In genomic region chr3:169966951-169967915, GRCh38 we compare ENCODE assay signal across 8 cellular contexts. TPM values are rescaled to one million over a fixed set of nuclear protein-coding genes. Genes with fewer than 3 reads are reported as not detected.
DNase-seq lines count a peak whose midpoint lies in the region; ATAC-seq, FAIRE-seq and TF ChIP-seq lines count a peak whose summit lies in the region.

No MANE protein-coding gene starts in this region.

- no peaks in the 10 kb centered on the region for H3K27me3 ChIP-seq in HUES64 (ENCODE audit: insufficient read depth, low read length)
- no peaks in the 10 kb centered on the region for H3K27me3 ChIP-seq in SJSA1 (replicated peaks)

- H3K36me3 ChIP-seq in HUES64 (ENCODE audit: insufficient read depth, low read length): peaks cover 26% of the 10 kb centered on the region
- peaks cover 23% of the 10 kb centered on the region for H3K36me3 ChIP-seq in SJSA1

- H3K9ac ChIP-seq in HUES64 (ENCODE audit: low read depth, low read length): peak overlapping the region; percentile 89

- H3K27ac ChIP-seq in HUES64 (ENCODE audit: low read depth, low read length) (peak overlapping the region; percentile 81), SJSA1 (peak overlapping the region; percentile 78), angular gyrus (ENCODE audit: low read depth, low read length) (peak overlapping the region; percentile 95)

- DNase-seq in DMS114 treated with DMSO at 0.1 percent for 48 hours (lab: John Stamatoyannopoulos, UW; ENCODE audit: unreplicated experiment): peak; percentile 16
- DNase-seq in SJSA1 (ENCODE audit: low read depth in 1 of 2, low spot score in 2 of 2): peak; percentile 48 to 52
- DNase-seq in left cardiac atrium: peak; percentile 66
- DNase-seq in posterior cingulate gyrus: peak in 7 of 10 donors; percentile 11 to 88 (median 37)
- no peak for DNase-seq in D721Med (ENCODE audit: insufficient read length, low spot score)

- peak overlapping the region; percentile 96 for H3K4me3 ChIP-seq in HUES64 (ENCODE audit: low read length)
- peak overlapping the region; percentile 81 for H3K4me3 ChIP-seq in SJSA1

- no peaks in the 10 kb centered on the region for H3K9me3 ChIP-seq in HUES64 (ENCODE audit: insufficient read depth, low read depth, low read length)
- H3K9me3 ChIP-seq in SJSA1 (replicated peaks): no peaks in the 10 kb centered on the region

- TF ChIP-seq CTCF in D721Med (IDR thresholded peaks at IDR 0.05; ENCODE audit: insufficient read depth, missing control alignments): no peak

- ATAC-seq in GM21526 (IDR thresholded peaks at IDR 0.05; ENCODE audit: low FRiP score, unreplicated experiment) (peak; percentile 35), left cardiac atrium (peak; percentile 80 to 88)

- 5% methylated on average over 43 of the region's 44 CpGs for WGBS in HUES64

- intact Hi-C loops in left cardiac atrium (cut with DNase I): loop anchor here in 1 of 2 donors (2.0 to 5.0 kb wide), 2 partner anchors 102 to 205 kb away; no protein-coding TSS in a partner anchor
- intact Hi-C loops in posterior cingulate gyrus (cut with DNase I): loop anchor here (2.0 to 10.0 kb wide), 3 partner anchors 105 to 214 kb away; partner anchors contain the start of genes MYNN and PHC3

- H3K4me1 ChIP-seq in HUES64 (ENCODE audit: insufficient read depth, low read length) (peaks cover 23% of the 10 kb centered on the region), SJSA1 (replicated peaks) (peaks cover 10% of the 10 kb centered on the region)

- no peak for FAIRE-seq in D721Med (lab: Jason Lieb, UNC)

RNA-seq across cellular contexts. Expression of gene SEC62, which starts 0.6 kb away (rescaled TPM):
- polyA plus RNA-seq in HUES64 (2013, experiment 1 of 2): 36.4 TPM
- 44.9 TPM for polyA plus RNA-seq in HUES64 (2013, experiment 2 of 2)
- 30.8 and 39.3 TPM in 2 replicates for total RNA-seq in SJSA1 (2014; rRNA removed; shearing (Covaris generic))
- total RNA-seq in left cardiac atrium: 100 to 1,000 TPM in 1 of 2 donors, 10 to 100 TPM in 1; 94.4 to 101 TPM

RNA-seq across cellular contexts. Expression of gene SAMD7, which starts 55.9 kb away (rescaled TPM):
- not detected for polyA plus RNA-seq in HUES64 (2013, experiment 1 of 2)
- not detected for polyA plus RNA-seq in HUES64 (2013, experiment 2 of 2)
- not detected in 2 replicates for total RNA-seq in SJSA1 (2014; rRNA removed; shearing (Covaris generic))
- not detected for total RNA-seq in left cardiac atrium
